ENCODE assay signal across 8 cellular contexts in genomic region chr22:18078329-18079041, GRCh38. TPM values are rescaled to one million over a fixed set of nuclear protein-coding genes. Genes with fewer than 3 reads are reported as not detected.
DNase-seq lines count a peak whose midpoint lies in the region; ATAC-seq and TF ChIP-seq lines count a peak whose summit lies in the region.

No MANE protein-coding gene starts in this region.

- H3K36me3 ChIP-seq in HUES64 (ENCODE audit: insufficient read depth, low read length) (peaks cover 44% of the 10 kb centered on the region), ectodermal cell (ENCODE audit: control insufficient read depth, insufficient read depth, low read length) (peaks cover 17% of the 10 kb centered on the region), testis (ENCODE audit: low read depth, missing control alignments) (no peaks in the 10 kb centered on the region)

- peak; percentile 27 for ATAC-seq in GM18867 (IDR thresholded peaks at IDR 0.05; ENCODE audit: unreplicated experiment)
- ATAC-seq in activated CD4-positive, CD25-positive, alpha-beta regulatory T cell treated with anti-CD3 and anti-CD28 coated beads, Interleukin-2, amount 50 U/mL, for 24 hours, result peak; percentile 7 to 16

- TF ChIP-seq POLR2A in testis (IDR thresholded peaks at IDR 0.05), result no peak

- H3K9ac ChIP-seq in HUES64 (ENCODE audit: low read depth, low read length), result peak overlapping the region; percentile 87

- H3K27me3 ChIP-seq in HUES64 (ENCODE audit: insufficient read depth, low read length), result no peaks in the 10 kb centered on the region
- no peaks in the 10 kb centered on the region for H3K27me3 ChIP-seq in ectodermal cell (ENCODE audit: control insufficient read depth, insufficient read depth, low read length, poor library complexity, severe bottlenecking)
- no peaks in the 10 kb centered on the region for H3K27me3 ChIP-seq in testis

- H3K27ac ChIP-seq in HUES64 (ENCODE audit: low read depth, low read length) (peak overlapping the region; percentile 60), ectodermal cell (ENCODE audit: insufficient read depth, low read depth, low read length, poor library complexity, severe bottlenecking) (no peak overlapping the region), testis (peak overlapping the region in 1 of 2 donors; percentile 57)

- H3K4me1 ChIP-seq in HUES64 (ENCODE audit: insufficient read depth, low read length), result peaks cover 4% of the 10 kb centered on the region; the same call in 1 of the 2 replicates
- peaks cover 4% of the 10 kb centered on the region for H3K4me1 ChIP-seq in ectodermal cell (ENCODE audit: control insufficient read depth, insufficient read depth, low read length)
- peaks cover 20% of the 10 kb centered on the region for H3K4me1 ChIP-seq in testis

- H3K9me3 ChIP-seq in HUES64 (ENCODE audit: insufficient read depth, low read depth, low read length) (no peaks in the 10 kb centered on the region), ectodermal cell (ENCODE audit: control insufficient read depth, low read length) (no peaks in the 10 kb centered on the region), testis (no peaks in the 10 kb centered on the region)

- H3K4me3 ChIP-seq in HUES64 (ENCODE audit: low read length), result peak overlapping the region; percentile 81
- H3K4me3 ChIP-seq in ectodermal cell (ENCODE audit: insufficient read depth, low read depth, low read length), result peak overlapping the region; percentile 90
- peak overlapping the region; percentile 75 to 86 for H3K4me3 ChIP-seq in testis

- in situ Hi-C loops in ACHN (cut with HindIII; ENCODE audit: low pct_ligation_motif_present, low pct_unique_long_range_greater_than_20kb, low sequenced_read_pairs), result no loop called here

- intact Hi-C loops in testis (cut with DNase I; ENCODE audit: low total_unique reads), result loop anchor here (5.0 kb wide), 1 partner anchor 251 kb away; no protein-coding TSS in a partner anchor

- 13% methylated on average over 45 of the region's 45 CpGs for WGBS in HUES64
- WGBS in ectodermal cell, 2 experiments, result 14% methylated on average over 45 of the region's 45 CpGs
- 7 to 14% methylated on average over 12 to 36 of the region's 45 CpGs for WGBS in testis, 2 donors

- peak; percentile 39 for DNase-seq in ACHN
- DNase-seq in mesenteric fat pad (ENCODE audit: low spot score), result peak; percentile 89
- DNase-seq in testis, result no peak
- DNase-seq in NCI-H1436 treated with DMSO at 0.1 percent for 48 hours (lab: John Stamatoyannopoulos, UW), result no peak

- no peak for TF ChIP-seq CTCF in testis (IDR thresholded peaks at IDR 0.05)

RNA-seq across cellular contexts. Expression of gene PEX26, which starts 0.7 kb away (rescaled TPM):
- polyA plus RNA-seq in HUES64 (2013, experiment 1 of 2), result 26.7 TPM
- 25.0 TPM for polyA plus RNA-seq in HUES64 (2013, experiment 2 of 2)
- polyA plus RNA-seq in ectodermal cell (2013, experiment 1 of 4), result 43.1 TPM
- 48.1 TPM for polyA plus RNA-seq in ectodermal cell (2013, experiment 2 of 4)
- polyA plus RNA-seq in ectodermal cell (2013, experiment 3 of 4), result 29.9 TPM
- 32.1 TPM for polyA plus RNA-seq in ectodermal cell (2013, experiment 4 of 4)
- 35.9 TPM for total RNA-seq in mesenteric fat pad
- 10 to 100 TPM; 29.1 to 33.4 TPM for total RNA-seq in testis
- 16.8 TPM for polyA plus RNA-seq in testis (ENCODE audit: insufficient read depth, low read depth, low replicate concordance)

RNA-seq across cellular contexts. Expression of gene TUBA8, which starts 32.1 kb away (rescaled TPM):
- 1.00 TPM for polyA plus RNA-seq in HUES64 (2013, experiment 1 of 2)
- 1.5 TPM for polyA plus RNA-seq in HUES64 (2013, experiment 2 of 2)
- 1.2 TPM for polyA plus RNA-seq in ectodermal cell (2013, experiment 1 of 4)
- polyA plus RNA-seq in ectodermal cell (2013, experiment 2 of 4), result 0.94 TPM
- polyA plus RNA-seq in ectodermal cell (2013, experiment 3 of 4), result 0.80 TPM
- 1.0 TPM for polyA plus RNA-seq in ectodermal cell (2013, experiment 4 of 4)
- total RNA-seq in mesenteric fat pad, result 5.1 TPM
- total RNA-seq in testis, result 10 to 100 TPM; 17.2 to 60.5 TPM
- 66.6 TPM for polyA plus RNA-seq in testis (ENCODE audit: insufficient read depth, low read depth, low replicate concordance)

RNA-seq across cellular contexts. Expression of gene MICAL3, which starts 54.1 kb away (rescaled TPM):
- polyA plus RNA-seq in HUES64 (2013, experiment 1 of 2), result 13.2 TPM
- 12.8 TPM for polyA plus RNA-seq in HUES64 (2013, experiment 2 of 2)
- polyA plus RNA-seq in ectodermal cell (2013, experiment 1 of 4), result 28.0 TPM
- polyA plus RNA-seq in ectodermal cell (2013, experiment 2 of 4), result 33.8 TPM
- polyA plus RNA-seq in ectodermal cell (2013, experiment 3 of 4), result 20.0 TPM
- 23.5 TPM for polyA plus RNA-seq in ectodermal cell (2013, experiment 4 of 4)
- total RNA-seq in mesenteric fat pad, result 65.2 TPM
- total RNA-seq in testis, result 100 to 1,000 TPM; 103 to 106 TPM
- 104 TPM for polyA plus RNA-seq in testis (ENCODE audit: insufficient read depth, low read depth, low replicate concordance)

Comparison
In these comparisons a context has a peak if more than half of its experiments do, and no peak if none do; other contexts are left out.
1. DNase-seq: peak in ACHN (single experiment) and mesenteric fat pad (single experiment); none in testis (single experiment) and NCI-H1436 treated with DMSO at 0.1 percent for 48 hours (single experiment).
2. Peak in every context shown above with its lines, with median percentiles within 50 percentile points of each other: H3K4me3 ChIP-seq.